In genomic region chr16:46689492-46690280, GRCh38 we compare ENCODE assay signal across 1 cellular context.
TF ChIP-seq lines count a peak whose summit lies in the region.

A gene with protein sequence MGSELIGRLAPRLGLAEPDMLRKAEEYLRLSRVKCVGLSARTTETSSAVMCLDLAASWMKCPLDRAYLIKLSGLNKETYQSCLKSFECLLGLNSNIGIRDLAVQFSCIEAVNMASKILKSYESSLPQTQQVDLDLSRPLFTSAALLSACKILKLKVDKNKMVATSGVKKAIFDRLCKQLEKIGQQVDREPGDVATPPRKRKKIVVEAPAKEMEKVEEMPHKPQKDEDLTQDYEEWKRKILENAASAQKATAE (plus strand): TSS chr16:46689659. CDS start chr16:46689706, 47 bp downstream.

TF ChIP-seq in K562, 482 proteins besides CTCF, POLR2A, EP300 and RAD21 (continued from another document and continues in another):
- TF ChIP-seq RUNX1 (IDR thresholded peaks at IDR 0.05; ENCODE audit: low read depth) (no peak), TFAM (CRISPR knock-in tag; conservative IDR thresholded peaks at IDR 0.05) (no peak), PYGO2 (tag; IDR thresholded peaks at IDR 0.05) (no peak), TAF1 (IDR thresholded peaks at IDR 0.05; ENCODE audit: control insufficient read depth, extremely low read depth, insufficient read depth, low read length, severe bottlenecking) (peak; percentile 57), POLR2H (tag; IDR thresholded peaks at IDR 0.05; ENCODE audit: low read depth) (peak; percentile 66; the same call in 1 of the 2 replicates), BRD4 (IDR thresholded peaks at IDR 0.05) (no peak), MEF2D (tag; conservative IDR thresholded peaks at IDR 0.05; ENCODE audit: low read depth) (no peak), E2F3 (CRISPR knock-in tag; IDR thresholded peaks at IDR 0.05) (peak; percentile 59; the same call in 1 of the 2 replicates), HIVEP1 (CRISPR knock-in tag; IDR thresholded peaks at IDR 0.05) (no peak), NONO (IDR thresholded peaks at IDR 0.05; ENCODE audit: low read depth in 2 of 2, low read length in 1 of 2) (peak in 1 of 2 experiments; percentile 49; a peak in 1 of 4 replicates), CEBPB (tag; IDR thresholded peaks at IDR 0.05) (no peak), EP400 (IDR thresholded peaks at IDR 0.05) (0 out of 2 replicates have a peak, but pooled peaks have one; percentile 23), PBX2 (CRISPR knock-in tag; IDR thresholded peaks at IDR 0.05; ENCODE audit: low read depth) (no peak), PBX2 (tag; conservative IDR thresholded peaks at IDR 0.05; ENCODE audit: low read depth) (peak; percentile 29; the same call in 1 of the 2 replicates), ZC3H11A (IDR thresholded peaks at IDR 0.05; ENCODE audit: low read depth, low read length) (no peak), GTF2A2 (tag; IDR thresholded peaks at IDR 0.05) (no peak), ATF7 (IDR thresholded peaks at IDR 0.05) (0 out of 2 replicates have a peak, but pooled peaks have one; percentile 17), SMAD1 (IDR thresholded peaks at IDR 0.05; ENCODE audit: low read depth, low read length, partially characterized antibody) (no peak), C11orf30 (IDR thresholded peaks at IDR 0.05; ENCODE audit: low read depth) (no peak), CXXC5 (CRISPR knock-in tag; IDR thresholded peaks at IDR 0.05) (0 out of 2 replicates have a peak, but pooled peaks have one; percentile 3), ZNF780A (CRISPR knock-in tag; IDR thresholded peaks at IDR 0.05) (no peak), ZSCAN29 (IDR thresholded peaks at IDR 0.05) (peak; percentile 98), ZNF121 (CRISPR knock-in tag; conservative IDR thresholded peaks at IDR 0.05) (no peak), CHD7 (IDR thresholded peaks at IDR 0.05; ENCODE audit: low read depth, low read length) (no peak), ZNF175 (CRISPR knock-in tag; IDR thresholded peaks at IDR 0.05; ENCODE audit: low read depth) (no peak), BMI1 (IDR thresholded peaks at IDR 0.05; ENCODE audit: low read length) (no peak), HDAC1 (IDR thresholded peaks at IDR 0.05) (peak; percentile 21 to 94; a peak in 3 of 4 replicates), CHD2 (IDR thresholded peaks at IDR 0.05; ENCODE audit: low read depth, low read length) (no peak; the same call in none of the 2 replicates), SAP30 (IDR thresholded peaks at IDR 0.05; ENCODE audit: borderline replicate concordance, insufficient read depth, low read depth, low read length, poor library complexity, severe bottlenecking) (peak; percentile 92), KAT7 (CRISPR knock-in tag; IDR thresholded peaks at IDR 0.05; ENCODE audit: borderline replicate concordance) (no peak; the same call in 1 of the 2 replicates), POLR2G (IDR thresholded peaks at IDR 0.05; ENCODE audit: low read depth, low read length) (peak; percentile 95), ZNF212 (CRISPR knock-in tag; IDR thresholded peaks at IDR 0.05) (no peak), ELF4 (CRISPR knock-in tag; IDR thresholded peaks at IDR 0.05) (no peak), MAZ (CRISPR knock-in tag; conservative IDR thresholded peaks at IDR 0.05 in 1 of 2, IDR thresholded peaks at IDR 0.05 in 1 of 2) (peak in 1 of 2 experiments; percentile 30; a peak in 1 of 4 replicates), RBM34 (IDR thresholded peaks at IDR 0.05; ENCODE audit: borderline replicate concordance, insufficient read depth, low read length) (no peak), DNMT1 (IDR thresholded peaks at IDR 0.05) (no peak), DMBX1 (CRISPR knock-in tag; IDR thresholded peaks at IDR 0.05; ENCODE audit: borderline replicate concordance) (no peak)
- TF ChIP-seq, protein P1, sequence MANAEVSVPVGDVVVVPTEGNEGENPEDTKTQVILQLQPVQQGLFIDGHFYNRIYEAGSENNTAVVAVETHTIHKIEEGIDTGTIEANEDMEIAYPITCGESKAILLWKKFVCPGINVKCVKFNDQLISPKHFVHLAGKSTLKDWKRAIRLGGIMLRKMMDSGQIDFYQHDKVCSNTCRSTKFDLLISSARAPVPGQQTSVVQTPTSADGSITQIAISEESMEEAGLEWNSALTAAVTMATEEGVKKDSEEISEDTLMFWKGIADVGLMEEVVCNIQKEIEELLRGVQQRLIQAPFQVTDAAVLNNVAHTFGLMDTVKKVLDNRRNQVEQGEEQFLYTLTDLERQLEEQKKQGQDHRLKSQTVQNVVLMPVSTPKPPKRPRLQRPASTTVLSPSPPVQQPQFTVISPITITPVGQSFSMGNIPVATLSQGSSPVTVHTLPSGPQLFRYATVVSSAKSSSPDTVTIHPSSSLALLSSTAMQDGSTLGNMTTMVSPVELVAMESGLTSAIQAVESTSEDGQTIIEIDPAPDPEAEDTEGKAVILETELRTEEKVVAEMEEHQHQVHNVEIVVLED (CRISPR knock-in tag; IDR thresholded peaks at IDR 0.05), result no peak
- TF ChIP-seq, protein P2, sequence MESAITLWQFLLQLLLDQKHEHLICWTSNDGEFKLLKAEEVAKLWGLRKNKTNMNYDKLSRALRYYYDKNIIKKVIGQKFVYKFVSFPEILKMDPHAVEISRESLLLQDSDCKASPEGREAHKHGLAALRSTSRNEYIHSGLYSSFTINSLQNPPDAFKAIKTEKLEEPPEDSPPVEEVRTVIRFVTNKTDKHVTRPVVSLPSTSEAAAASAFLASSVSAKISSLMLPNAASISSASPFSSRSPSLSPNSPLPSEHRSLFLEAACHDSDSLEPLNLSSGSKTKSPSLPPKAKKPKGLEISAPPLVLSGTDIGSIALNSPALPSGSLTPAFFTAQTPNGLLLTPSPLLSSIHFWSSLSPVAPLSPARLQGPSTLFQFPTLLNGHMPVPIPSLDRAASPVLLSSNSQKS (CRISPR knock-in tag; IDR thresholded peaks at IDR 0.05), result no peak
- TF ChIP-seq, protein P3, sequence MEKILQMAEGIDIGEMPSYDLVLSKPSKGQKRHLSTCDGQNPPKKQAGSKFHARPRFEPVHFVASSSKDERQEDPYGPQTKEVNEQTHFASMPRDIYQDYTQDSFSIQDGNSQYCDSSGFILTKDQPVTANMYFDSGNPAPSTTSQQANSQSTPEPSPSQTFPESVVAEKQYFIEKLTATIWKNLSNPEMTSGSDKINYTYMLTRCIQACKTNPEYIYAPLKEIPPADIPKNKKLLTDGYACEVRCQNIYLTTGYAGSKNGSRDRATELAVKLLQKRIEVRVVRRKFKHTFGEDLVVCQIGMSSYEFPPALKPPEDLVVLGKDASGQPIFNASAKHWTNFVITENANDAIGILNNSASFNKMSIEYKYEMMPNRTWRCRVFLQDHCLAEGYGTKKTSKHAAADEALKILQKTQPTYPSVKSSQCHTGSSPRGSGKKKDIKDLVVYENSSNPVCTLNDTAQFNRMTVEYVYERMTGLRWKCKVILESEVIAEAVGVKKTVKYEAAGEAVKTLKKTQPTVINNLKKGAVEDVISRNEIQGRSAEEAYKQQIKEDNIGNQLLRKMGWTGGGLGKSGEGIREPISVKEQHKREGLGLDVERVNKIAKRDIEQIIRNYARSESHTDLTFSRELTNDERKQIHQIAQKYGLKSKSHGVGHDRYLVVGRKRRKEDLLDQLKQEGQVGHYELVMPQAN (IDR thresholded peaks at IDR 0.05; ENCODE audit: borderline replicate concordance), result peak; percentile 67
- TF ChIP-seq, protein P4, sequence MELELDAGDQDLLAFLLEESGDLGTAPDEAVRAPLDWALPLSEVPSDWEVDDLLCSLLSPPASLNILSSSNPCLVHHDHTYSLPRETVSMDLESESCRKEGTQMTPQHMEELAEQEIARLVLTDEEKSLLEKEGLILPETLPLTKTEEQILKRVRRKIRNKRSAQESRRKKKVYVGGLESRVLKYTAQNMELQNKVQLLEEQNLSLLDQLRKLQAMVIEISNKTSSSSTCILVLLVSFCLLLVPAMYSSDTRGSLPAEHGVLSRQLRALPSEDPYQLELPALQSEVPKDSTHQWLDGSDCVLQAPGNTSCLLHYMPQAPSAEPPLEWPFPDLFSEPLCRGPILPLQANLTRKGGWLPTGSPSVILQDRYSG (tag; conservative IDR thresholded peaks at IDR 0.05; ENCODE audit: low read depth), result no peak
